In genomic region chr14:102691763-102692162, GRCh38 we compare ENCODE assay signal across 18 cellular contexts.
"Had no signal": no experiment of that assay in that cellular context is flagged by ENCODE, and none has a peak within 500 bp of the region (broad histone marks: within the 10 kb centered on the region; RNA-seq: fewer than 3 reads in every experiment).

No MANE protein-coding gene starts in this region.

- H3K36me3 Mint-ChIP-seq: activated CD8-positive, alpha-beta memory T cell treated with anti-CD3 and anti-CD28 coated beads, Interleukin-2, amount 10 ng/mL, durations not matched to agents 7 days and 5 days; activated naive CD8-positive, alpha-beta T cell treated with anti-CD3 and anti-CD28 coated beads, Interleukin-2, amount 10 ng/mL, durations not matched to agents 7 days and 5 days had no signal

- H3K4me3 ChIP-seq: esophagus muscularis mucosa, right atrium auricular region, skin epidermis, stomach, thoracic aorta had no signal

- H3K4me3 Mint-ChIP-seq: activated CD8-positive, alpha-beta memory T cell treated with anti-CD3 and anti-CD28 coated beads, Interleukin-2, amount 10 ng/mL, durations not matched to agents 7 days and 5 days; activated naive CD8-positive, alpha-beta T cell treated with anti-CD3 and anti-CD28 coated beads, Interleukin-2, amount 10 ng/mL, durations not matched to agents 7 days and 5 days; activated T-cell treated with anti-CD3 and anti-CD28 coated beads, Interleukin-2, amount 50 U/mL, for 4 hours; endodermal cell; naive thymus-derived CD4-positive, alpha-beta T cell had no signal

- DNase-seq: activated CD4-positive, alpha-beta T cell treated with anti-CD3 and anti-CD28 coated beads, Interleukin-2, amount 50 U/mL, for 4 hours; activated CD4-positive, CD25-positive, alpha-beta regulatory T cell treated with anti-CD3 and anti-CD28 coated beads, Interleukin-2, amount 50 U/mL, for 72 hours; activated CD8-positive, alpha-beta memory T cell treated with anti-CD3 and anti-CD28 coated beads, Interleukin-2, amount 10 ng/mL, durations not matched to agents 7 days and 5 days; activated gamma-delta T cell; activated naive CD8-positive, alpha-beta T cell treated with anti-CD3 and anti-CD28 coated beads, Interleukin-2, amount 10 ng/mL, durations not matched to agents 7 days and 5 days; activated T-cell treated with anti-CD3 and anti-CD28 coated beads, Interleukin-2, amount 50 U/mL, for 4 hours; anterior cingulate cortex; endodermal cell; head of caudate nucleus; kidney; naive thymus-derived CD4-positive, alpha-beta T cell; posterior cingulate gyrus; stimulated activated CD4-positive, alpha-beta T cell treated with anti-CD3 and anti-CD28 coated beads, Interleukin-4, amount 100 ng/mL, for 4 hours; stomach had no signal

- H3K9me3 ChIP-seq: esophagus muscularis mucosa, right atrium auricular region, stomach, thoracic aorta had no signal

- H3K36me3 ChIP-seq: esophagus muscularis mucosa, right atrium auricular region, stomach, thoracic aorta had no signal

- H3K27me3 ChIP-seq: esophagus muscularis mucosa, right atrium auricular region, stomach had no signal

- H3K27me3 Mint-ChIP-seq: activated CD8-positive, alpha-beta memory T cell treated with anti-CD3 and anti-CD28 coated beads, Interleukin-2, amount 10 ng/mL, durations not matched to agents 7 days and 5 days; activated naive CD8-positive, alpha-beta T cell treated with anti-CD3 and anti-CD28 coated beads, Interleukin-2, amount 10 ng/mL, durations not matched to agents 7 days and 5 days; naive thymus-derived CD4-positive, alpha-beta T cell had no signal

- H3K27ac ChIP-seq: esophagus muscularis mucosa, right atrium auricular region, skin epidermis, thoracic aorta had no signal

- H3K27ac Mint-ChIP-seq: activated CD8-positive, alpha-beta memory T cell treated with anti-CD3 and anti-CD28 coated beads, Interleukin-2, amount 10 ng/mL, durations not matched to agents 7 days and 5 days; activated naive CD8-positive, alpha-beta T cell treated with anti-CD3 and anti-CD28 coated beads, Interleukin-2, amount 10 ng/mL, durations not matched to agents 7 days and 5 days; endodermal cell had no signal

- ATAC-seq: activated CD8-positive, alpha-beta memory T cell treated with anti-CD3 and anti-CD28 coated beads, Interleukin-2, amount 10 ng/mL, durations not matched to agents 7 days and 5 days; activated T-cell treated with anti-CD3 and anti-CD28 coated beads, Interleukin-2, amount 50 U/mL, for 4 hours; naive thymus-derived CD4-positive, alpha-beta T cell had no signal

- H3K9me3 Mint-ChIP-seq: activated naive CD8-positive, alpha-beta T cell treated with anti-CD3 and anti-CD28 coated beads, Interleukin-2, amount 10 ng/mL, durations not matched to agents 7 days and 5 days; activated T-cell treated with anti-CD3 and anti-CD28 coated beads, Interleukin-2, amount 50 U/mL, for 4 hours; endodermal cell; naive thymus-derived CD4-positive, alpha-beta T cell had no signal
